In genomic region chr5:1985781-1986180, GRCh38 we compare ENCODE assay signal across 25 cellular contexts.
DNase-seq lines count a peak whose midpoint lies in the region; ATAC-seq, FAIRE-seq and TF ChIP-seq lines count a peak whose summit lies in the region.
"Had no signal": no experiment of that assay in that cellular context is flagged by ENCODE, and none has a peak within 500 bp of the region (broad histone marks: within the 10 kb centered on the region; RNA-seq: fewer than 3 reads in every experiment).

No MANE protein-coding gene starts in this region.

- H3K9me3 ChIP-seq in IMR-90 (ENCODE audit: control insufficient read depth, insufficient read depth, low read length) (no peaks in the 10 kb centered on the region; the same call in 1 of the 2 replicates), H1 (ENCODE audit: insufficient read depth in 2 of 2, low read depth in 1 of 2, low read length in 1 of 2) (no peaks in the 10 kb centered on the region), neuronal stem cell (replicated peaks in 1 of 2; ENCODE audit: control insufficient read depth in 2 of 2, insufficient read depth in 1 of 2, low read depth in 1 of 2, low read length in 2 of 2) (no peaks in the 10 kb centered on the region)
- H3K9me3 ChIP-seq: A549, BE2C had no signal

- H3K79me1 ChIP-seq in IMR-90 (ENCODE audit: low read depth in 1 of 2, low read length in 2 of 2) (no peaks in the 10 kb centered on the region), H1 (ENCODE audit: low read depth, low read length) (no peaks in the 10 kb centered on the region), neuronal stem cell (ENCODE audit: low read depth, low read length) (no peaks in the 10 kb centered on the region)

- H4K5ac ChIP-seq in IMR-90 (ENCODE audit: low read depth, low read length) (no peak overlapping the region), H1 (ENCODE audit: insufficient read length, low read depth, low read length) (no peak overlapping the region)

- H3K36me3 ChIP-seq in IMR-90 (ENCODE audit: control insufficient read depth, insufficient read depth, low read length) (no peaks in the 10 kb centered on the region), H1 (ENCODE audit: control insufficient read depth in 2 of 4, insufficient read depth in 4 of 4, low read length in 3 of 4) (no peaks in the 10 kb centered on the region), neuronal stem cell (replicated peaks in 1 of 2; ENCODE audit: control insufficient read depth in 2 of 2, insufficient read depth in 2 of 2, low read length in 2 of 2) (no peaks in the 10 kb centered on the region)
- H3K36me3 ChIP-seq: BE2C; BLaER1 treated with 17β-estradiol and CSF1 and Interleukin-3, amounts not matched to agents 10 nM and 100 nM had no signal

- H2AK5ac ChIP-seq in IMR-90 (ENCODE audit: low read depth, low read length) (no peak overlapping the region), H1 (ENCODE audit: low read depth, low read length) (no peak overlapping the region; the same call in 1 of the 2 replicates), neuronal stem cell (ENCODE audit: low read depth, low read length) (peak overlapping the region; percentile 31)

- no peaks in the 10 kb centered on the region for H3K4me1 ChIP-seq in IMR-90 (ENCODE audit: control insufficient read depth, insufficient read depth, low read length)
- no peaks in the 10 kb centered on the region; a peak in 1 of 7 replicates for H3K4me1 ChIP-seq in H1 (replicated peaks in 1 of 4; ENCODE audit: control insufficient read depth in 3 of 4, insufficient read depth in 4 of 4, low read length in 3 of 4)
- H3K4me1 ChIP-seq in neuronal stem cell (ENCODE audit: control insufficient read depth in 2 of 2, insufficient read depth in 1 of 2, low read depth in 1 of 2, low read length in 2 of 2), result no peaks in the 10 kb centered on the region
- H3K4me1 ChIP-seq: A549; BE2C; BLaER1 treated with 17β-estradiol and CSF1 and Interleukin-3, amounts not matched to agents 10 nM and 100 nM had no signal

- H4K91ac ChIP-seq in IMR-90 (ENCODE audit: insufficient read depth, low read depth, low read length) (no peak overlapping the region), H1 (replicated peaks; ENCODE audit: insufficient read length, low read length) (no peak overlapping the region), neuronal stem cell (ENCODE audit: low read depth, low read length, poor library complexity) (no peak overlapping the region)

- peaks cover 10 to 11% of the 10 kb centered on the region in 2 donors for H3K9me3 Mint-ChIP-seq in stimulated activated naive B cell treated with anti-CD40 and anti-IgM and Interleukin-4, amounts not matched to agents 10 μg/mL and 1 μg/mL and 100 μg/mL, for 72 hours
- peaks cover 13% of the 10 kb centered on the region for H3K9me3 Mint-ChIP-seq in activated T-cell treated with anti-CD3 and anti-CD28 coated beads, Interleukin-2, amount 50 U/mL, for 24 hours

- FAIRE-seq in H1 (lab: Jason Lieb, UNC), result no peak
- FAIRE-seq: A549, D721Med, G401.6, GM12892 had no signal

- H2AK9ac ChIP-seq in IMR-90 (replicated peaks; ENCODE audit: low read depth, low read length, poor library complexity), result no peak overlapping the region

- H3K27ac Mint-ChIP-seq in stimulated activated naive B cell treated with anti-CD40 and anti-IgM and Interleukin-4, amounts not matched to agents 10 μg/mL and 1 μg/mL and 100 μg/mL, for 72 hours, result no peak overlapping the region
- no peak overlapping the region for H3K27ac Mint-ChIP-seq in activated T-cell treated with anti-CD3 and anti-CD28 coated beads, Interleukin-2, amount 50 U/mL, for 24 hours
- H3K27ac Mint-ChIP-seq: CD14-positive monocyte; CD4-positive, alpha-beta T cell had no signal

- no peak overlapping the region for H2BK120ac ChIP-seq in IMR-90 (ENCODE audit: low read depth, low read length)
- no peak overlapping the region for H2BK120ac ChIP-seq in H1 (replicated peaks; ENCODE audit: low read depth, low read length)
- no peak overlapping the region for H2BK120ac ChIP-seq in neuronal stem cell (ENCODE audit: low read depth, low read length)

- H3K23ac ChIP-seq in IMR-90 (ENCODE audit: low read depth, low read length) (no peak overlapping the region), H1 (ENCODE audit: insufficient read length) (no peak overlapping the region), neuronal stem cell (ENCODE audit: low read depth, low read length, poor library complexity) (no peak overlapping the region)

- H3K4me2 ChIP-seq in IMR-90 (ENCODE audit: low read depth, low read length) (no peak overlapping the region), H1 (ENCODE audit: insufficient read depth in 1 of 2, low read depth in 2 of 2, low read length in 2 of 2) (no peak overlapping the region), neuronal stem cell (ENCODE audit: insufficient read depth, low read length, poor library complexity, severe bottlenecking) (no peak overlapping the region)
- H3K4me2 ChIP-seq: A549; BLaER1 treated with 17β-estradiol and CSF1 and Interleukin-3, amounts not matched to agents 10 nM and 100 nM had no signal

- H3K27ac ChIP-seq in IMR-90 (ENCODE audit: insufficient read depth, low read length), result no peak overlapping the region
- H3K27ac ChIP-seq in H1 (ENCODE audit: low read depth, low read length), result no peak overlapping the region
- no peak overlapping the region for H3K27ac ChIP-seq in neuronal stem cell (replicated peaks; ENCODE audit: low read length)
- no peak overlapping the region for H3K27ac ChIP-seq in RWPE1
- H3K27ac ChIP-seq in dorsolateral prefrontal cortex, result no peak overlapping the region
- H3K27ac ChIP-seq: A549; BLaER1 treated with 17β-estradiol and CSF1 and Interleukin-3, amounts not matched to agents 10 nM and 100 nM had no signal

- H3K36me3 Mint-ChIP-seq in stimulated activated naive B cell treated with anti-CD40 and anti-IgM and Interleukin-4, amounts not matched to agents 10 μg/mL and 1 μg/mL and 100 μg/mL, for 72 hours, result no peaks in the 10 kb centered on the region
- no peaks in the 10 kb centered on the region for H3K36me3 Mint-ChIP-seq in activated T-cell treated with anti-CD3 and anti-CD28 coated beads, Interleukin-2, amount 50 U/mL, for 24 hours (ENCODE audit: low read depth)
- H3K36me3 Mint-ChIP-seq: CD14-positive monocyte had no signal

- POLR2A ChIA-PET in IMR-90 (lab: Charles Lee; ENCODE audit: unreplicated experiment) (no interaction called here), H1 (lab: Charles Lee; ENCODE audit: partially characterized antibody) (interaction anchor here (1.5 kb wide), 1 partner anchor 33 kb away, joined by 3 read pairs; no protein-coding TSS in a partner anchor), RWPE1 (lab: Yijun Ruan, JAX; ENCODE audit: low non-redundant PET) (no interaction called here)

- no peak overlapping the region for H3K18ac ChIP-seq in IMR-90 (ENCODE audit: low read depth, low read length)
- no peak overlapping the region for H3K18ac ChIP-seq in H1 (ENCODE audit: extremely low read depth, low read length)
- peak overlapping the region; percentile 71 for H3K18ac ChIP-seq in neuronal stem cell (ENCODE audit: low read length)

- H4K8ac ChIP-seq in IMR-90 (ENCODE audit: low read depth in 2 of 2, low read length in 2 of 2) (no peak overlapping the region), H1 (ENCODE audit: extremely low read depth, insufficient read depth, low read length) (no peak overlapping the region), neuronal stem cell (ENCODE audit: low read depth, low read length) (no peak overlapping the region)

- H2BK5ac ChIP-seq in IMR-90 (ENCODE audit: low read depth, low read length, poor library complexity, severe bottlenecking), result no peak overlapping the region
- no peak overlapping the region for H2BK5ac ChIP-seq in H1 (ENCODE audit: low read depth, low read length)
- no peak overlapping the region for H2BK5ac ChIP-seq in neuronal stem cell (ENCODE audit: low read length)

- TF ChIP-seq CTCF in IMR-90 (conservative IDR thresholded peaks at IDR 0.05; ENCODE audit: low read depth, low read length) (no peak), H1 (IDR thresholded peaks at IDR 0.05; ENCODE audit: control extremely low read depth in 1 of 3, insufficient read depth in 1 of 3, low read depth in 1 of 3, low read length in 3 of 3) (no peak), lower leg skin (IDR thresholded peaks at IDR 0.05) (no peak), RWPE1 (conservative IDR thresholded peaks at IDR 0.05; ENCODE audit: low read depth) (no peak), dorsolateral prefrontal cortex (IDR thresholded peaks at IDR 0.05 in 54 of 56, conservative IDR thresholded peaks at IDR 0.05 in 2 of 56; ENCODE audit: low read depth in 1 of 56, partially characterized antibody in 56 of 56) (no peak)

- no peak overlapping the region for H3K4me3 ChIP-seq in IMR-90 (ENCODE audit: insufficient read depth, low read depth, low read length)
- H3K4me3 ChIP-seq in H1 (ENCODE audit: extremely low read depth in 1 of 4, insufficient read depth in 2 of 4, low read depth in 3 of 4, low read length in 4 of 4), result no peak overlapping the region
- H3K4me3 ChIP-seq in lower leg skin (ENCODE audit: low read depth, poor library complexity, severe bottlenecking), result no peak overlapping the region
- H3K4me3 ChIP-seq in neuronal stem cell (ENCODE audit: low read length in 2 of 2), result no peak overlapping the region
- no peak overlapping the region for H3K4me3 ChIP-seq in dorsolateral prefrontal cortex
- H3K4me3 ChIP-seq: A549; BLaER1 treated with 17β-estradiol and CSF1 and Interleukin-3, amounts not matched to agents 10 nM and 100 nM had no signal

- peaks cover 15 to 28% of the 10 kb centered on the region in 2 donors for H3K27me3 Mint-ChIP-seq in stimulated activated naive B cell treated with anti-CD40 and anti-IgM and Interleukin-4, amounts not matched to agents 10 μg/mL and 1 μg/mL and 100 μg/mL, for 72 hours
- peaks cover 47% of the 10 kb centered on the region for H3K27me3 Mint-ChIP-seq in activated T-cell treated with anti-CD3 and anti-CD28 coated beads, Interleukin-2, amount 50 U/mL, for 24 hours

- H3K23me2 ChIP-seq in H1 (ENCODE audit: low read depth, low read length), result no peaks in the 10 kb centered on the region

- H3K9ac ChIP-seq in IMR-90 (ENCODE audit: low read depth, low read length) (no peak overlapping the region), H1 (replicated peaks in 1 of 4; ENCODE audit: extremely low read depth in 1 of 4, low read depth in 3 of 4, low read length in 3 of 4) (no peak overlapping the region), neuronal stem cell (ENCODE audit: low read depth, low read length, poor library complexity) (no peak overlapping the region)
- H3K9ac ChIP-seq: BLaER1 treated with 17β-estradiol and CSF1 and Interleukin-3, amounts not matched to agents 10 nM and 100 nM had no signal

- no peak overlapping the region for H3K14ac ChIP-seq in IMR-90 (replicated peaks; ENCODE audit: low read depth, low read length)
- H3K14ac ChIP-seq in H1 (ENCODE audit: insufficient read length), result no peak overlapping the region
- H3K14ac ChIP-seq in neuronal stem cell (ENCODE audit: low read length), result peak overlapping the region; percentile 67

- H3K27me3 ChIP-seq in IMR-90 (ENCODE audit: control insufficient read depth, insufficient read depth, low read length) (no peaks in the 10 kb centered on the region), H1 (replicated peaks in 1 of 4; ENCODE audit: control insufficient read depth in 3 of 4, extremely low read depth in 1 of 4, insufficient read depth in 3 of 4, low read length in 3 of 4) (0 out of 7 replicates have a peak, but pooled peaks cover 0 to 2% (median 0%) of the 10 kb centered on the region in 4 experiments), neuronal stem cell (ENCODE audit: control insufficient read depth in 3 of 3, insufficient read depth in 3 of 3, low read depth in 1 of 3, low read length in 3 of 3) (peaks cover 0 to 5% (median 0%) of the 10 kb centered on the region in 3 experiments), dorsolateral prefrontal cortex (no peaks in the 10 kb centered on the region)
- H3K27me3 ChIP-seq: BLaER1 treated with 17β-estradiol and CSF1 and Interleukin-3, amounts not matched to agents 10 nM and 100 nM had no signal

- no peak for ATAC-seq in IMR-90 (ENCODE audit: low read depth)
- no peak for ATAC-seq in stimulated activated naive B cell treated with anti-CD40 and anti-IgM and Interleukin-4, amounts not matched to agents 10 μg/mL and 1 μg/mL and 100 μg/mL, for 72 hours (replicated peaks)
- ATAC-seq: A549 had no signal

- no peaks in the 10 kb centered on the region for H4K20me1 ChIP-seq in IMR-90 (ENCODE audit: insufficient read depth, low read length)
- no peaks in the 10 kb centered on the region for H4K20me1 ChIP-seq in H1 (replicated peaks in 1 of 2; ENCODE audit: control insufficient read depth in 1 of 2, insufficient read depth in 2 of 2, low read length in 2 of 2)
- H4K20me1 ChIP-seq: BLaER1 treated with 17β-estradiol and CSF1 and Interleukin-3, amounts not matched to agents 10 nM and 100 nM had no signal

- no TSS peak for BruUV-seq in IMR-90 (replicated peaks; lab: Mats Ljungman, UMichigan)

- H3K4me3 Mint-ChIP-seq in stimulated activated naive B cell treated with anti-CD40 and anti-IgM and Interleukin-4, amounts not matched to agents 10 μg/mL and 1 μg/mL and 100 μg/mL, for 72 hours, result no peak overlapping the region
- H3K4me3 Mint-ChIP-seq in activated T-cell treated with anti-CD3 and anti-CD28 coated beads, Interleukin-2, amount 50 U/mL, for 24 hours, result no peak overlapping the region
- H3K4me3 Mint-ChIP-seq: CD14-positive monocyte; CD4-positive, alpha-beta T cell; CD8-positive, alpha-beta memory T cell had no signal

- H3K4me1 Mint-ChIP-seq in stimulated activated naive B cell treated with anti-CD40 and anti-IgM and Interleukin-4, amounts not matched to agents 10 μg/mL and 1 μg/mL and 100 μg/mL, for 72 hours, result no peaks in the 10 kb centered on the region
- no peaks in the 10 kb centered on the region for H3K4me1 Mint-ChIP-seq in activated T-cell treated with anti-CD3 and anti-CD28 coated beads, Interleukin-2, amount 50 U/mL, for 24 hours (ENCODE audit: low read depth)
- H3K4me1 Mint-ChIP-seq: CD14-positive monocyte; CD8-positive, alpha-beta memory T cell had no signal

- TF ChIP-seq EP300 in H1 (IDR thresholded peaks at IDR 0.05; ENCODE audit: borderline replicate concordance in 1 of 2, low read depth in 2 of 2, low read length in 2 of 2), result no peak

- TF ChIP-seq RAD21 in IMR-90 (IDR thresholded peaks at IDR 0.05; ENCODE audit: low read length) (no peak), H1 (IDR thresholded peaks at IDR 0.05 in 1 of 2, conservative IDR thresholded peaks at IDR 0.05 in 1 of 2; ENCODE audit: low read depth in 2 of 2, low read length in 2 of 2) (no peak)

- WGBS in IMR-90 (ENCODE audit: extremely low coverage in 2 of 2, insufficient read length in 1 of 2), 2 experiments, result no CpG with 5 or more reads among the region's 9 CpGs
- 94% methylated on average over 9 of the region's 9 CpGs; no CpG with 5 or more reads in 1 of the 2 experiments for WGBS in H1 (ENCODE audit: extremely low coverage in 1 of 2, insufficient coverage in 1 of 2, insufficient read length in 1 of 2, insufficient replicate concordance in 2 of 2, low coverage in 1 of 2, low lambda C conversion rate in 2 of 2, missing lambda C conversion rate in 1 of 2), 2 experiments
- 84 to 89% methylated on average over 9 of the region's 9 CpGs for WGBS in lower leg skin, 2 donors
- WGBS in neuronal stem cell (ENCODE audit: extremely low coverage in 2 of 2, insufficient read length in 2 of 2, insufficient replicate concordance in 1 of 2), 2 donors, result no CpG with 5 or more reads among the region's 9 CpGs

- no peaks in the 10 kb centered on the region for H3K79me2 ChIP-seq in H1 (ENCODE audit: control insufficient read depth in 1 of 2, insufficient read depth in 2 of 2, low read length in 2 of 2)

- CTCF ChIA-PET in IMR-90 (lab: Yijun Ruan, JAX) (no interaction called here), H1 (lab: Charles Lee; ENCODE audit: partially characterized antibody) (interaction anchor here (0.6 to 0.9 kb wide), 2 partner anchors 51 to 248 kb away, joined by 3 read pairs; no protein-coding TSS in a partner anchor), RWPE1 (lab: Yijun Ruan, JAX) (interaction anchor here (0.6 kb wide), 1 partner anchor 9 kb away, joined by 4 read pairs; no protein-coding TSS in a partner anchor)

- H3K56ac ChIP-seq in IMR-90 (ENCODE audit: extremely low read depth, insufficient read depth, low read length), result no peak overlapping the region
- H3K56ac ChIP-seq in H1 (replicated peaks; ENCODE audit: insufficient read length, low read depth, low read length), result no peak overlapping the region

- dilution Hi-C loops in IMR-90 (cut with HindIII; ENCODE audit: low sequenced_read_pairs, unreplicated experiment), result no loop called here

- no peak overlapping the region for H2BK15ac ChIP-seq in IMR-90 (ENCODE audit: low read depth, low read length)
- H2BK15ac ChIP-seq in H1 (ENCODE audit: low read length), result no peak overlapping the region
- no peak overlapping the region for H2BK15ac ChIP-seq in neuronal stem cell (ENCODE audit: low read length)

- no peak overlapping the region for H2BK20ac ChIP-seq in IMR-90 (ENCODE audit: low read depth, low read length)
- no peak overlapping the region for H2BK20ac ChIP-seq in H1 (ENCODE audit: low read length)

- in situ Hi-C loops in IMR-90 (cut with MboI; ENCODE audit: low sequenced_read_pairs), result no loop called here

- H2BK12ac ChIP-seq in H1 (ENCODE audit: low read depth, low read length), result peak overlapping the region; percentile 65
- H2BK12ac ChIP-seq in neuronal stem cell (ENCODE audit: low read length), result no peak overlapping the region

- intact Hi-C loops in IMR-90 (cut with micrococcal nuclease) (no loop called here), lower leg skin (cut with DNase I; ENCODE audit: low total_unique reads) (no loop called here), dorsolateral prefrontal cortex (cut with DNase I) (no loop called here)

- H3K9me1 ChIP-seq in IMR-90 (ENCODE audit: insufficient read depth, low read length), result no peaks in the 10 kb centered on the region

- TF ChIP-seq POLR2A in IMR-90 (IDR thresholded peaks at IDR 0.05; ENCODE audit: low read depth, low read length) (no peak), H1 (IDR thresholded peaks at IDR 0.05; ENCODE audit: control extremely low read depth in 1 of 2, low read depth in 2 of 2, low read length in 2 of 2) (no peak), lower leg skin (IDR thresholded peaks at IDR 0.05) (no peak)

- H3K4ac ChIP-seq in IMR-90 (ENCODE audit: low read depth, low read length) (no peak overlapping the region), H1 (replicated peaks; ENCODE audit: insufficient read length, low read depth, low read length) (no peak overlapping the region), neuronal stem cell (ENCODE audit: low read length) (no peak overlapping the region)

- DNase-seq in IMR-90, result no peak
- no peak for DNase-seq in H1 (ENCODE audit: low read depth in 1 of 2, low spot score in 2 of 2)
- peak; percentile 1 to 54 for DNase-seq in lower leg skin (ENCODE audit: low spot score in 2 of 2)
- DNase-seq in neuronal stem cell (ENCODE audit: low spot score), result no peak
- DNase-seq in RWPE1 (ENCODE audit: low spot score), result no peak
- DNase-seq in stimulated activated naive B cell treated with anti-CD40 and anti-IgM and Interleukin-4, amounts not matched to agents 10 μg/mL and 1 μg/mL and 100 μg/mL, for 72 hours, result no peak
- no peak for DNase-seq in activated T-cell treated with anti-CD3 and anti-CD28 coated beads, Interleukin-2, amount 50 U/mL, for 24 hours
- DNase-seq in dorsolateral prefrontal cortex, result no peak
- DNase-seq: 8988T; ACHN; AML-193; BE2C; CD4-positive, alpha-beta T cell; CD8-positive, alpha-beta memory T cell; DMS53; DMS79 treated with DMSO at 0.1 percent for 48 hours; GOT3; H7; HCEC 1CT had no signal

- H2AFZ ChIP-seq in IMR-90 (replicated peaks; ENCODE audit: low read length, poor library complexity) (peak overlapping the region; percentile 43), H1 (ENCODE audit: low read length) (no peak overlapping the region), neuronal stem cell (ENCODE audit: low read length) (no peak overlapping the region)

Comparison
In these comparisons a context has a peak if more than half of its experiments do, and no peak if none do; other contexts are left out.
1. DNase-seq: peak in lower leg skin (2 of 2); none in IMR-90 (single experiment), H1 (0 of 2), neuronal stem cell (single experiment), RWPE1 (single experiment), stimulated activated naive B cell treated with anti-CD40 and anti-IgM and Interleukin-4, amounts not matched to agents 10 μg/mL and 1 μg/mL and 100 μg/mL, for 72 hours (single experiment), activated T-cell treated with anti-CD3 and anti-CD28 coated beads, Interleukin-2, amount 50 U/mL, for 24 hours (single experiment) and dorsolateral prefrontal cortex (0 of 10).